28 cellular contexts compared by ENCODE assay signal in the genomic region with DNA sequence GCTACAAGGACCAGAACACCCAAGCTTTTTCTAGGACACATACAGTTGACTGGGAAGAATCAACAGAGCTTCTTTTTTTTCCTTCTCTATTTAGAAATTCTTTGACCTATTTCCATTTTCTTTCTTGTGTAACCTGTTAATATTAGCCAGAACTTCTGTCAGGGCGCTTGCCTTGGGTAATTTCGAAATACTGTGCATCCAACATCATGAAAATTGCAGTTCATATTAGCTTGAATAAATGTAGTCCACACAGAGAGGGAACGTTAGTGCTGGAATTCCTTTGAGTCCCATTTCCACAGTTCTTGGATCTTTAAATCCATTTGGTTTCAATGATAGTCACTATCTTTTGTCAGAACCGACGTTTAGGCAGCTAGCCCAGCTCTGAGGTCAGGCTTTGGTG.
"Had no signal": no experiment of that assay in that cellular context is flagged by ENCODE, and none has a peak within 500 bp of the region (broad histone marks: within the 10 kb centered on the region; RNA-seq: fewer than 3 reads in every experiment).

No MANE protein-coding gene starts in this region.

- H3K4me1 Mint-ChIP-seq: activated CD4-positive, alpha-beta T cell treated with anti-CD3 and anti-CD28 coated beads, Interleukin-2, amount 10 ng/mL, durations not matched to agents 24 days and 14 days; activated naive CD8-positive, alpha-beta T cell treated with anti-CD3 and anti-CD28 coated beads for 36 hours; endodermal cell; naive B cell; nephron progenitor cell had no signal

- H3K36me3 ChIP-seq: left lung, neutrophil, transverse colon had no signal

- H3K9me3 ChIP-seq: left lung, neutrophil, testis, transverse colon had no signal

- H3K79me2 ChIP-seq: parathyroid adenoma had no signal

- H3K4me1 ChIP-seq: left lung, parathyroid adenoma, psoas muscle, testis, transverse colon had no signal

- H3K9me3 Mint-ChIP-seq: activated CD4-positive, alpha-beta memory T cell treated with anti-CD3 and anti-CD28 coated beads for 36 hours; activated CD4-positive, alpha-beta T cell treated with anti-CD3 and anti-CD28 coated beads, Interleukin-2, amount 10 ng/mL, durations not matched to agents 24 days and 14 days; activated naive CD4-positive, alpha-beta T cell treated with anti-CD3 and anti-CD28 coated beads for 36 hours; activated naive CD8-positive, alpha-beta T cell treated with anti-CD3 and anti-CD28 coated beads for 36 hours; activated T-helper 1 cell treated with anti-CD3 and anti-CD28 coated beads, Interleukin-12 subunit alpha, Interleukin-12 subunit beta, Interleukin-2, Interleukin-4 antibody, amounts not matched to agents 30 ng/mL and 10 ng/mL and 1 ng/mL, durations not matched to agents 14 hours and 24 hours and 36 hours; dendritic cell treated with granulocyte-macrophage colony-stimulating factor and Interleukin-4, amounts not matched to agents 40 ng/mL and 50 ng/mL, for 4 days; endodermal cell had no signal

- H3K4me3 ChIP-seq: left lung, psoas muscle, testis, transverse colon had no signal

- H3K27me3 Mint-ChIP-seq: activated CD4-positive, alpha-beta memory T cell treated with anti-CD3 and anti-CD28 coated beads for 36 hours; activated CD4-positive, alpha-beta T cell treated with anti-CD3 and anti-CD28 coated beads, Interleukin-2, amount 10 ng/mL, durations not matched to agents 24 days and 14 days had no signal

- H3K9ac ChIP-seq: parathyroid adenoma had no signal

- FAIRE-seq: islet of Langerhans had no signal

- H3K4me3 Mint-ChIP-seq: activated CD4-positive, alpha-beta memory T cell treated with anti-CD3 and anti-CD28 coated beads for 36 hours; activated CD4-positive, alpha-beta T cell treated with anti-CD3 and anti-CD28 coated beads, Interleukin-2, amount 10 ng/mL, durations not matched to agents 24 days and 14 days; activated naive CD4-positive, alpha-beta T cell treated with anti-CD3 and anti-CD28 coated beads for 36 hours; activated naive CD8-positive, alpha-beta T cell treated with anti-CD3 and anti-CD28 coated beads for 36 hours; activated T-helper 1 cell treated with anti-CD3 and anti-CD28 coated beads, Interleukin-12 subunit alpha, Interleukin-12 subunit beta, Interleukin-2, Interleukin-4 antibody, amounts not matched to agents 30 ng/mL and 10 ng/mL and 1 ng/mL, durations not matched to agents 14 hours and 24 hours and 36 hours; dendritic cell treated with granulocyte-macrophage colony-stimulating factor and Interleukin-4, amounts not matched to agents 40 ng/mL and 50 ng/mL, for 4 days; endodermal cell; naive B cell; nephron progenitor cell had no signal

- H2AFZ ChIP-seq: parathyroid adenoma had no signal

- ATAC-seq: esophagus mucosa; left lung; psoas muscle; stimulated activated naive CD8-positive, alpha-beta T cell treated with anti-CD3 and anti-CD28 coated beads, Interleukin-15, Interleukin-2, amounts not matched to agents 100 U/mL and 50 U/mL, for 24 hours had no signal

- H3K27ac ChIP-seq: left lung, neutrophil, parathyroid adenoma, psoas muscle, testis, transverse colon had no signal

- H3K27ac Mint-ChIP-seq: activated CD4-positive, alpha-beta memory T cell treated with anti-CD3 and anti-CD28 coated beads for 36 hours; activated CD4-positive, alpha-beta T cell treated with anti-CD3 and anti-CD28 coated beads, Interleukin-2, amount 10 ng/mL, durations not matched to agents 24 days and 14 days; activated naive CD4-positive, alpha-beta T cell treated with anti-CD3 and anti-CD28 coated beads for 36 hours; activated naive CD8-positive, alpha-beta T cell treated with anti-CD3 and anti-CD28 coated beads for 36 hours; activated T-helper 1 cell treated with anti-CD3 and anti-CD28 coated beads, Interleukin-12 subunit alpha, Interleukin-12 subunit beta, Interleukin-2, Interleukin-4 antibody, amounts not matched to agents 30 ng/mL and 10 ng/mL and 1 ng/mL, durations not matched to agents 14 hours and 24 hours and 36 hours; dendritic cell treated with granulocyte-macrophage colony-stimulating factor and Interleukin-4, amounts not matched to agents 40 ng/mL and 50 ng/mL, for 4 days; endodermal cell; naive B cell had no signal

- DNase-seq: activated CD4-positive, alpha-beta memory T cell treated with anti-CD3 and anti-CD28 coated beads for 36 hours; activated CD4-positive, alpha-beta T cell treated with anti-CD3 and anti-CD28 coated beads, Interleukin-2, amount 10 ng/mL, durations not matched to agents 24 days and 14 days; activated CD4-positive, CD25-positive, alpha-beta regulatory T cell treated with anti-CD3 and anti-CD28 coated beads, Interleukin-2, amount 50 U/mL, for 72 hours; activated CD8-positive, alpha-beta memory T cell treated with anti-CD3 and anti-CD28 coated beads, Interleukin-2, amount 50 U/mL, for 4 hours; activated effector memory CD4-positive, alpha-beta T cell treated with anti-CD3 and anti-CD28 coated beads, Interleukin-2, amount 50 U/mL, for 16 hours; activated naive CD4-positive, alpha-beta T cell treated with anti-CD3 and anti-CD28 coated beads for 36 hours; activated naive CD8-positive, alpha-beta T cell treated with anti-CD3 and anti-CD28 coated beads for 36 hours; activated T-cell treated with anti-CD3 and anti-CD28 coated beads, Interleukin-2, amount 50 U/mL, for 1 hour; amniotic stem cell; central memory CD4-positive, alpha-beta T cell; endodermal cell; foreskin fibroblast; left lung; mammary epithelial cell; naive B cell; nephron progenitor cell; psoas muscle; stimulated activated CD4-positive, alpha-beta T cell treated with anti-CD3 and anti-CD28 coated beads, Interleukin-2, amount 100 ng/mL, for 48 hours; stimulated activated naive CD8-positive, alpha-beta T cell treated with anti-CD3 and anti-CD28 coated beads, Interleukin-15, Interleukin-2, amounts not matched to agents 100 U/mL and 50 U/mL, for 24 hours; T-helper 9 cell; testis; transverse colon had no signal

- H3K27me3 ChIP-seq: left lung, neutrophil, testis, transverse colon had no signal

- H3K36me3 Mint-ChIP-seq: activated CD4-positive, alpha-beta memory T cell treated with anti-CD3 and anti-CD28 coated beads for 36 hours; activated naive CD8-positive, alpha-beta T cell treated with anti-CD3 and anti-CD28 coated beads for 36 hours; naive B cell had no signal
